Comparison of ENCODE assay signal across 8 cellular contexts in the genomic region with DNA sequence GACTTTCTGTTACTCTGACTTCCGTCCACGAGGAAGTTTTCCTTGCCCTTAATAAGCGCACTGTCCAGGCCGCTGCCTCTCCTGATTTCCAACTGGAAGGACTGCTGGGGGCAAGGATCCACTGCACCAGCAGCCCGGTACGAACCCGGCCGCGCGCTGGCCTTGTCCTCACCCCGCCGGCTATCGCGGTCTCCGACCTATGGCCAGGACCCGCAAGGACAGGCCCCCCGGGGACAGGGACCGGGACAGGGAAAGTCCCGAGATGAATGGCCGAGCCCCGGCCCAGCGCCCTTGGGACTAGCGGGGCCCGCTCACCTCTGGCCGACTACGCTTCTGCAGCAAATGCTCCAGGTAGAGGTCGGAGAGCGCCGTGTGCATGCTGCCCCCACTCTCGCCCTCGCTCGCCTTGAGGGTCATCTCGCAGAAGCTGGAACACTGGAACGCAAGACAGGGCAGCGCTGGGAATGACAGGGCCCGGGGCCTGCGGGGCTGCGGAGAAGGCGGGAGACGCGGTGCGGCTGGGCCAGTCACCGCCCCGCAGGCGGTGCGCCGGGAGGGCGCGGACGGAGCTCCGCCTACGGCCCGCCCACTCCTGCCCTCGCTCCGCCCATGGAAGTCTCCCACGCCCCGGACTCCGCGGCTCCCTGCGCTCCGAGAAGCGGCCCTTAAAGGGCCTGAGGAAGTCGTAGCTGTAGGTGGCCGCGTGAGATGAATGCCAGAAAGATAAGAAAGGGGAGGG. TPM values are rescaled to one million over a fixed set of nuclear protein-coding genes. Genes with fewer than 3 reads are reported as not detected.
DNase-seq lines count a peak whose midpoint lies in the region; ATAC-seq and TF ChIP-seq lines count a peak whose summit lies in the region.

Gene MPP1 (minus strand): TSS at position 529 of the 739 bp plus-strand sequence. CDS start 112 bp downstream, at position 417.

- H3K27ac ChIP-seq in HUES64 (ENCODE audit: low read depth, low read length) (no peak within 1 kb of the TSS), SK-N-SH (ENCODE audit: low read depth in 2 of 2, low read length in 1 of 2) (peak within 1 kb of the TSS in 1 of 2 experiments; percentile 34; a peak in 2 of 4 replicates)

- H3K27me3 ChIP-seq in HUES64 (ENCODE audit: insufficient read depth, low read length) (peaks cover 59% of the 10 kb centered on the region), SK-N-SH (ENCODE audit: insufficient read depth) (no peaks in the 10 kb centered on the region)

- H3K4me3 ChIP-seq in HUES64 (ENCODE audit: low read length) (peak within 1 kb of the TSS; percentile 61), SK-N-SH (ENCODE audit: low read depth in 2 of 2, low read length in 1 of 2) (peak within 1 kb of the TSS; percentile 62 to 63)

- no peaks in the 10 kb centered on the region for H3K79me2 ChIP-seq in SK-N-SH (ENCODE audit: insufficient read depth)

- peak within 1 kb of the TSS; percentile 81 for H2AFZ ChIP-seq in SK-N-SH (ENCODE audit: low read depth)

- H3K27me3 Mint-ChIP-seq in activated naive CD4-positive, alpha-beta T cell treated with anti-CD3 and anti-CD28 coated beads, Interleukin-2, amount 10 ng/mL, durations not matched to agents 7 days and 5 days = peaks cover 9% of the 10 kb centered on the region

- ATAC-seq in GM21423 (IDR thresholded peaks at IDR 0.05; ENCODE audit: unreplicated experiment) = peak; percentile 94

- H3K36me3 Mint-ChIP-seq in activated naive CD4-positive, alpha-beta T cell treated with anti-CD3 and anti-CD28 coated beads, Interleukin-2, amount 10 ng/mL, durations not matched to agents 7 days and 5 days = no peaks in the 10 kb centered on the region

- DNase-seq in DMS153 (lab: John Stamatoyannopoulos, UW) (peak; percentile 22), SK-N-SH (peak; percentile 89), globus pallidus (ENCODE audit: low spot score) (peak; percentile 75), occipital lobe (lab: John Stamatoyannopoulos, UW) (peak; percentile 59), superior temporal gyrus (ENCODE audit: extremely low spot score) (peak; percentile 75)
- DNase-seq in activated naive CD4-positive, alpha-beta T cell treated with anti-CD3 and anti-CD28 coated beads, Interleukin-2, amount 10 ng/mL, durations not matched to agents 7 days and 5 days = peak; percentile 80

- H3K4me3 Mint-ChIP-seq in activated naive CD4-positive, alpha-beta T cell treated with anti-CD3 and anti-CD28 coated beads, Interleukin-2, amount 10 ng/mL, durations not matched to agents 7 days and 5 days = peak within 1 kb of the TSS; percentile 76

- H3K4me2 ChIP-seq in SK-N-SH = peak within 1 kb of the TSS; percentile 68

- POLR2A ChIA-PET in SK-N-SH (lab: Yijun Ruan, JAX) = interaction anchor here (1.7 kb wide), 1 partner anchor 43 kb away, joined by 5 read pairs; the partner anchor contains the start of gene DKC1

- CTCF ChIA-PET in SK-N-SH (lab: Yijun Ruan, JAX) = interaction anchor here (1.0 kb wide), 1 partner anchor 56 kb away, joined by 5 read pairs; no protein-coding TSS in a partner anchor
- CTCF ChIA-PET in activated naive CD4-positive, alpha-beta T cell treated with anti-CD3 and anti-CD28 coated beads, Interleukin-2, amount 10 ng/mL, durations not matched to agents 7 days and 5 days (lab: Charles Lee) = interaction anchor here (0.6 to 1.0 kb wide), 2 partner anchors 57 to 750 kb away, joined by 3 to 5 read pairs; no protein-coding TSS in a partner anchor

- H3K4me1 ChIP-seq in HUES64 (ENCODE audit: insufficient read depth, low read length) (peaks cover 3% of the 10 kb centered on the region), SK-N-SH (ENCODE audit: control insufficient read depth in 1 of 2, insufficient read depth in 2 of 2, low read depth in 1 of 2, low read length in 1 of 2) (peaks cover 0 to 4% of the 10 kb centered on the region in 2 experiments; a peak in 1 of 4 replicates)

- no peak for TF ChIP-seq CTCF in SK-N-SH (IDR thresholded peaks at IDR 0.05)

- no peaks in the 10 kb centered on the region for H4K20me1 ChIP-seq in SK-N-SH (ENCODE audit: insufficient read depth)

- peaks cover 5% of the 10 kb centered on the region for H3K9me3 Mint-ChIP-seq in activated naive CD4-positive, alpha-beta T cell treated with anti-CD3 and anti-CD28 coated beads, Interleukin-2, amount 10 ng/mL, durations not matched to agents 7 days and 5 days

- TF ChIP-seq EP300 in SK-N-SH (IDR thresholded peaks at IDR 0.05; ENCODE audit: borderline replicate concordance in 1 of 2, low read depth in 1 of 2, low read length in 1 of 2) = no peak

- no peak for TF ChIP-seq RAD21 in SK-N-SH (IDR thresholded peaks at IDR 0.05; ENCODE audit: low read length)

- no peaks in the 10 kb centered on the region for H3K9me2 ChIP-seq in SK-N-SH

- H3K4me1 Mint-ChIP-seq in activated naive CD4-positive, alpha-beta T cell treated with anti-CD3 and anti-CD28 coated beads, Interleukin-2, amount 10 ng/mL, durations not matched to agents 7 days and 5 days = peaks cover 56% of the 10 kb centered on the region

- H3K9me3 ChIP-seq in HUES64 (ENCODE audit: insufficient read depth, low read depth, low read length) (no peaks in the 10 kb centered on the region), SK-N-SH (no peaks in the 10 kb centered on the region)

- H3K27ac Mint-ChIP-seq in activated naive CD4-positive, alpha-beta T cell treated with anti-CD3 and anti-CD28 coated beads, Interleukin-2, amount 10 ng/mL, durations not matched to agents 7 days and 5 days = peak within 1 kb of the TSS; percentile 66

- H3K9ac ChIP-seq in HUES64 (ENCODE audit: low read depth, low read length) (no peak within 1 kb of the TSS), SK-N-SH (peak within 1 kb of the TSS; percentile 52; the same call in 1 of the 2 replicates)

- H3F3A ChIP-seq in SK-N-SH (replicated peaks; ENCODE audit: insufficient read depth) = no peaks in the 10 kb centered on the region

- WGBS in HUES64 = 1% methylated on average over 65 of the region's 65 CpGs
- WGBS in SK-N-SH (ENCODE audit: low lambda C conversion rate) = 13% methylated on average over 32 of the region's 65 CpGs

- H3K36me3 ChIP-seq in HUES64 (ENCODE audit: insufficient read depth, low read length) = no peaks in the 10 kb centered on the region
- H3K36me3 ChIP-seq in SK-N-SH (replicated peaks in 1 of 2; ENCODE audit: control insufficient read depth in 1 of 2, insufficient read depth in 2 of 2, low read length in 1 of 2) = no peaks in the 10 kb centered on the region

TF ChIP-seq in SK-N-SH, 30 proteins besides CTCF, POLR2A, EP300 and RAD21:
- TF ChIP-seq REST (IDR thresholded peaks at IDR 0.05; ENCODE audit: low read depth, low read length) = no peak
- TF ChIP-seq MAX (IDR thresholded peaks at IDR 0.05; ENCODE audit: low read depth) = 0 out of 2 replicates have a peak, but pooled peaks have one; percentile 15
- TF ChIP-seq NRF1 (IDR thresholded peaks at IDR 0.05; ENCODE audit: low read depth, low read length) = peak; percentile 26; the same call in 1 of the 2 replicates
- TF ChIP-seq PBX3 (IDR thresholded peaks at IDR 0.05) = peak; percentile 72
TF ChIP-seq in SK-N-SH: peak in this region for 3.

RNA-seq across cellular contexts. Expression of gene MPP1, which starts in this region (rescaled TPM):
- 8.9 TPM for polyA plus RNA-seq in HUES64 (2013, experiment 1 of 2)
- polyA plus RNA-seq in HUES64 (2013, experiment 2 of 2) = 12.8 TPM
- polyA plus RNA-seq in SK-N-SH (2012; rRNA removed) = 12.7 and 13.3 TPM in 2 replicates
- 10.7 and 12.5 TPM in 2 replicates for polyA plus RNA-seq in SK-N-SH (2012; cell fraction: cytosol; rRNA removed)
- polyA plus RNA-seq in SK-N-SH (2012; cell fraction: nucleus; rRNA removed) = 16.6 and 24.2 TPM in 2 replicates
- 15.1 TPM for total RNA-seq in occipital lobe

Comparison
In these comparisons a context has a peak if more than half of its experiments do, and no peak if none do; other contexts are left out.
1. DNase-seq: peak in every context shown above with its lines; median percentile 89 in SK-N-SH; 80 in activated naive CD4-positive, alpha-beta T cell treated with anti-CD3 and anti-CD28 coated beads, Interleukin-2, amount 10 ng/mL, durations not matched to agents 7 days and 5 days; 75 in globus pallidus; 75 in superior temporal gyrus; 59 in occipital lobe; 22 in DMS153.